19 cellular contexts compared by ENCODE assay signal in genomic region chr6:114249522-114249921, GRCh38.
"Had no signal": no experiment of that assay in that cellular context is flagged by ENCODE, and none has a peak within 500 bp of the region (broad histone marks: within the 10 kb centered on the region; RNA-seq: fewer than 3 reads in every experiment).

No MANE protein-coding gene starts in this region.

- H3K4me3 ChIP-seq: dorsolateral prefrontal cortex, heart right ventricle, left lung, lower lobe of right lung, stomach, thoracic aorta, transverse colon had no signal

- ATAC-seq: heart right ventricle; left lung; lower lobe of right lung; naive thymus-derived CD4-positive, alpha-beta T cell; sciatic nerve had no signal

- H3K9me3 ChIP-seq: heart right ventricle, left lung, lower lobe of right lung, stomach, thoracic aorta, transverse colon had no signal

- H3K4me1 ChIP-seq: heart right ventricle, left lung, lower lobe of right lung, parathyroid adenoma, stomach, transverse colon had no signal

- H3K36me3 ChIP-seq: heart right ventricle, left lung, lower lobe of right lung, stomach, thoracic aorta, transverse colon had no signal

- H3K27me3 ChIP-seq: dorsolateral prefrontal cortex, heart right ventricle, left lung, stomach, transverse colon had no signal

- H3K27ac ChIP-seq: dorsolateral prefrontal cortex, heart right ventricle, left lung, lower lobe of right lung, parathyroid adenoma, stomach, thoracic aorta, transverse colon had no signal

- DNase-seq: cortex of kidney; dorsolateral prefrontal cortex; effector CD8-positive, alpha-beta T cell; heart right ventricle; hypothalamus; islet precursor cell; left lung; lower lobe of right lung; naive thymus-derived CD4-positive, alpha-beta T cell; nephron progenitor cell; small intestine; stimulated activated CD4-positive, alpha-beta T cell treated with anti-CD3 and anti-CD28 coated beads, Interleukin-12 subunit alpha, Interleukin-12 subunit beta, amount 100 ng/mL, for 4 hours; stimulated activated naive CD4-positive, alpha-beta T cell; stomach; substantia nigra; transverse colon had no signal
